Comparison of ENCODE assay signal across 2 cellular contexts in the genomic region with DNA sequence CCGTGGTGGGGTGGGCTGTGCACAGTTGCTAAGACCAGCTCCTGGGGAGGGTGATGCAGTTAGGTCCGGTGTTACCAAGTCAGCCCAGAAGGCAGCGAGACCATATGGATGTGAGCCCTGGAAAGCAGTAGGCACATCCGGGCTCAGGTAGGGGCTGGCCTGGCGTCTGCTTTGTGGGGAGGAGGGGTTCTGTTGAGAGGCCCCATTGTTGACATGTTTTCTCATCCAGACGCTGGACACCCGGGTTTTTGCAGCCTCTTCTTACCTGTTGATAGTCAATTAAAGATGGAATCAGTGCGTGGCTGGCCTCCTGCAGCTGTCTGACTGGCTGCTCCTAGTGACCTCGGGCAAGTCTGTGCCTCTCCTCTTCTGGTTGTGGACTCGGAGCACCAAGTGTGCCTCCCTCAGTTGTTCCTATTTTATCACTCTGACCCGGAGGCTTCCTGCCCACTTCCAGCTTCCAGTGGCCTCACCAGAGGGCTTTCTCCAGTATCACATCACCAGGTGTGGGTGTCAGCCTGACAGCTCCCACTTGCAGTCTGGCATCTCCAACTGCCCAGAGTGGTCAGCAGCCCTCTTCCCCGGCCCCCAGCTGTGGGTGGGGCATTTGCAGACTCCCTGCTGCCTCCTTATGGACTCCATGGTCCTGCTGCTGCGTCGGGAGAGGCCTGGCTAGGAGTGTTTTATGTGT.
TF ChIP-seq lines count a peak whose summit lies in the region.

No MANE protein-coding gene starts in this region.

TF ChIP-seq in GM23338, 12 proteins besides CTCF, POLR2A, EP300 and RAD21:
- TF ChIP-seq STAT1 (IDR thresholded peaks at IDR 0.05; ENCODE audit: unreplicated experiment) = no peak

TF ChIP-seq in H1, 55 proteins besides CTCF, POLR2A, EP300 and RAD21:
- TF ChIP-seq SRF (IDR thresholded peaks at IDR 0.05; ENCODE audit: low read depth, low read length) (no peak), SP4 (IDR thresholded peaks at IDR 0.05; ENCODE audit: low read length) (no peak), CBX8 (IDR thresholded peaks at IDR 0.05; ENCODE audit: borderline replicate concordance, low read depth, low read length) (no peak), HDAC6 (IDR thresholded peaks at IDR 0.05; ENCODE audit: low read depth, low read length) (no peak), POU5F1 (IDR thresholded peaks at IDR 0.05; ENCODE audit: low read depth, low read length) (no peak), EGR1 (IDR thresholded peaks at IDR 0.05; ENCODE audit: borderline replicate concordance, low read depth, low read length) (no peak)
- TF ChIP-seq, protein P1, sequence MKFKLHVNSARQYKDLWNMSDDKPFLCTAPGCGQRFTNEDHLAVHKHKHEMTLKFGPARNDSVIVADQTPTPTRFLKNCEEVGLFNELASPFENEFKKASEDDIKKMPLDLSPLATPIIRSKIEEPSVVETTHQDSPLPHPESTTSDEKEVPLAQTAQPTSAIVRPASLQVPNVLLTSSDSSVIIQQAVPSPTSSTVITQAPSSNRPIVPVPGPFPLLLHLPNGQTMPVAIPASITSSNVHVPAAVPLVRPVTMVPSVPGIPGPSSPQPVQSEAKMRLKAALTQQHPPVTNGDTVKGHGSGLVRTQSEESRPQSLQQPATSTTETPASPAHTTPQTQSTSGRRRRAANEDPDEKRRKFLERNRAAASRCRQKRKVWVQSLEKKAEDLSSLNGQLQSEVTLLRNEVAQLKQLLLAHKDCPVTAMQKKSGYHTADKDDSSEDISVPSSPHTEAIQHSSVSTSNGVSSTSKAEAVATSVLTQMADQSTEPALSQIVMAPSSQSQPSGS (IDR thresholded peaks at IDR 0.05; ENCODE audit: low read length) = no peak
